Comparison of ENCODE assay signal across 1 cellular context in the genomic region with DNA sequence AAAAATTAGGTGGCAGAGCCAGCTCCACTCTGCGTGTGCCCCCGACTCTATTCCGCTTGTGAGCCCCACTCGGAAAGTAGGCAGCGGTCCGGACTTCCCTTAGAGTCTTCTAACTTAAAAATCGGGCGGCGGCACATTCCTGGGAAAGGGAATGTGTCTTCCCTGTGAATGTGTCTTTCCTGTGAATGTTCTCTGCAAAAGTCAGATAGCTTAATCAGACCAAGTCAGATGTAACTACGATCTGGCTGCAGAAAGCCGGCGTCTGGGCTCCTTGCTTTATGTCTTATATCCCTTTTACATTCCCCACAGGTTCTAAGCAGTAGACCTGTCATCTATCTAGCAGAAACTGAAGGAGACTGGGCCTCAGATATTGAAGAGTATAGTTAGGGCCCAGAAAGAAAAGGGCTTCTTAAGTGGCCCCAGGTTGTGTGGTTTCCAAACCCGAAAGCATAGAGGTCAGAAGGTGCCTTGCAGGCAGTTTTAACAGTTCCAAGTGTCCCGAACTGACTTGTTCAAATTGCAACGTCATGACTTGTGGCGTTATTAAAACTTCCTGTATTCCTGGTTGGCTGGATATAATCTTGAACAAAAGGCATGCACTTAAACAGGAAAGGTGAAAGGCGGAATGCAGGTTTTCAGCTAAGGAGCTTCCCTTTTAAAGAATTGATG.
TF ChIP-seq lines count a peak whose summit lies in the region.

No MANE protein-coding gene starts in this region.

TF ChIP-seq in HepG2, 621 proteins besides CTCF, POLR2A, EP300 and RAD21 (continued from another document and continues in another):
- TF ChIP-seq, protein P1, sequence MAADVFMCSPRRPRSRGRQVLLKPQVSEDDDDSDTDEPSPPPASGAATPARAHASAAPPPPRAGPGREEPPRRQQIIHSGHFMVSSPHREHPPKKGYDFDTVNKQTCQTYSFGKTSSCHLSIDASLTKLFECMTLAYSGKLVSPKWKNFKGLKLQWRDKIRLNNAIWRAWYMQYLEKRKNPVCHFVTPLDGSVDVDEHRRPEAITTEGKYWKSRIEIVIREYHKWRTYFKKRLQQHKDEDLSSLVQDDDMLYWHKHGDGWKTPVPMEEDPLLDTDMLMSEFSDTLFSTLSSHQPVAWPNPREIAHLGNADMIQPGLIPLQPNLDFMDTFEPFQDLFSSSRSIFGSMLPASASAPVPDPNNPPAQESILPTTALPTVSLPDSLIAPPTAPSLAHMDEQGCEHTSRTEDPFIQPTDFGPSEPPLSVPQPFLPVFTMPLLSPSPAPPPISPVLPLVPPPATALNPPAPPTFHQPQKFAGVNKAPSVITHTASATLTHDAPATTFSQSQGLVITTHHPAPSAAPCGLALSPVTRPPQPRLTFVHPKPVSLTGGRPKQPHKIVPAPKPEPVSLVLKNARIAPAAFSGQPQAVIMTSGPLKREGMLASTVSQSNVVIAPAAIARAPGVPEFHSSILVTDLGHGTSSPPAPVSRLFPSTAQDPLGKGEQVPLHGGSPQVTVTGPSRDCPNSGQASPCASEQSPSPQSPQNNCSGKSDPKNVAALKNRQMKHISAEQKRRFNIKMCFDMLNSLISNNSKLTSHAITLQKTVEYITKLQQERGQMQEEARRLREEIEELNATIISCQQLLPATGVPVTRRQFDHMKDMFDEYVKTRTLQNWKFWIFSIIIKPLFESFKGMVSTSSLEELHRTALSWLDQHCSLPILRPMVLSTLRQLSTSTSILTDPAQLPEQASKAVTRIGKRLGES (CRISPR knock-in tag; IDR thresholded peaks at IDR 0.05; ENCODE audit: borderline replicate concordance): 0 out of 2 replicates have a peak, but pooled peaks have one; percentile 44
- TF ChIP-seq SOX5 (CRISPR knock-in tag; IDR thresholded peaks at IDR 0.05; ENCODE audit: borderline replicate concordance) (0 out of 2 replicates have a peak, but pooled peaks have one; percentile 8), TMF1 (CRISPR knock-in tag; IDR thresholded peaks at IDR 0.05; ENCODE audit: low read depth) (no peak; the same call in 1 of the 2 replicates), ZBTB7B (CRISPR knock-in tag; IDR thresholded peaks at IDR 0.05) (no peak), PAX8 (CRISPR knock-in tag; IDR thresholded peaks at IDR 0.05; ENCODE audit: borderline replicate concordance) (no peak), MYNN (CRISPR knock-in tag; IDR thresholded peaks at IDR 0.05; ENCODE audit: low read depth) (no peak), ZNF263 (CRISPR knock-in tag; IDR thresholded peaks at IDR 0.05) (no peak), ISL2 (CRISPR knock-in tag; IDR thresholded peaks at IDR 0.05) (no peak), ZSCAN30 (CRISPR knock-in tag; IDR thresholded peaks at IDR 0.05) (no peak), CBX5 (CRISPR knock-in tag; IDR thresholded peaks at IDR 0.05; ENCODE audit: borderline replicate concordance) (no peak), ZBTB1 (CRISPR knock-in tag; IDR thresholded peaks at IDR 0.05; ENCODE audit: borderline replicate concordance) (no peak), FOXA1 (IDR thresholded peaks at IDR 0.05) (no peak), FOXA1 (CRISPR knock-in tag; IDR thresholded peaks at IDR 0.05) (no peak), ZMYM3 (CRISPR knock-in tag; IDR thresholded peaks at IDR 0.05) (no peak), HMG20A (CRISPR knock-in tag; IDR thresholded peaks at IDR 0.05; ENCODE audit: borderline replicate concordance) (no peak), ZNF550 (CRISPR knock-in tag; IDR thresholded peaks at IDR 0.05; ENCODE audit: borderline replicate concordance) (no peak), NFE2L2 (IDR thresholded peaks at IDR 0.05; ENCODE audit: low read length) (peak; percentile 84), PPARG (CRISPR knock-in tag; conservative IDR thresholded peaks at IDR 0.05) (no peak), SMC3 (IDR thresholded peaks at IDR 0.05; ENCODE audit: low read length) (0 out of 2 replicates have a peak, but pooled peaks have one; percentile 4), JUND (CRISPR knock-in tag; IDR thresholded peaks at IDR 0.05) (no peak), DNMT3B (CRISPR knock-in tag; conservative IDR thresholded peaks at IDR 0.05) (peak; percentile 55; the same call in 1 of the 2 replicates), ZNF652 (CRISPR knock-in tag; IDR thresholded peaks at IDR 0.05; ENCODE audit: borderline replicate concordance, low read depth) (no peak), GATAD2A (CRISPR knock-in tag; IDR thresholded peaks at IDR 0.05) (no peak), ZNF335 (CRISPR knock-in tag; IDR thresholded peaks at IDR 0.05) (no peak), ZNF775 (CRISPR knock-in tag; IDR thresholded peaks at IDR 0.05; ENCODE audit: borderline replicate concordance) (no peak), ISX (CRISPR knock-in tag; conservative IDR thresholded peaks at IDR 0.05) (peak; percentile 56; the same call in 1 of the 2 replicates), ZNF605 (CRISPR knock-in tag; IDR thresholded peaks at IDR 0.05) (0 out of 2 replicates have a peak, but pooled peaks have one; percentile 17), MAF1 (CRISPR knock-in tag; IDR thresholded peaks at IDR 0.05; ENCODE audit: borderline replicate concordance) (no peak)
- TF ChIP-seq, protein P2, sequence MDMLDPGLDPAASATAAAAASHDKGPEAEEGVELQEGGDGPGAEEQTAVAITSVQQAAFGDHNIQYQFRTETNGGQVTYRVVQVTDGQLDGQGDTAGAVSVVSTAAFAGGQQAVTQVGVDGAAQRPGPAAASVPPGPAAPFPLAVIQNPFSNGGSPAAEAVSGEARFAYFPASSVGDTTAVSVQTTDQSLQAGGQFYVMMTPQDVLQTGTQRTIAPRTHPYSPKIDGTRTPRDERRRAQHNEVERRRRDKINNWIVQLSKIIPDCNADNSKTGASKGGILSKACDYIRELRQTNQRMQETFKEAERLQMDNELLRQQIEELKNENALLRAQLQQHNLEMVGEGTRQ (IDR thresholded peaks at IDR 0.05; ENCODE audit: low read depth, low read length): no peak
- TF ChIP-seq, protein P2 (CRISPR knock-in tag; IDR thresholded peaks at IDR 0.05; ENCODE audit: borderline replicate concordance): no peak
- TF ChIP-seq, protein P3, sequence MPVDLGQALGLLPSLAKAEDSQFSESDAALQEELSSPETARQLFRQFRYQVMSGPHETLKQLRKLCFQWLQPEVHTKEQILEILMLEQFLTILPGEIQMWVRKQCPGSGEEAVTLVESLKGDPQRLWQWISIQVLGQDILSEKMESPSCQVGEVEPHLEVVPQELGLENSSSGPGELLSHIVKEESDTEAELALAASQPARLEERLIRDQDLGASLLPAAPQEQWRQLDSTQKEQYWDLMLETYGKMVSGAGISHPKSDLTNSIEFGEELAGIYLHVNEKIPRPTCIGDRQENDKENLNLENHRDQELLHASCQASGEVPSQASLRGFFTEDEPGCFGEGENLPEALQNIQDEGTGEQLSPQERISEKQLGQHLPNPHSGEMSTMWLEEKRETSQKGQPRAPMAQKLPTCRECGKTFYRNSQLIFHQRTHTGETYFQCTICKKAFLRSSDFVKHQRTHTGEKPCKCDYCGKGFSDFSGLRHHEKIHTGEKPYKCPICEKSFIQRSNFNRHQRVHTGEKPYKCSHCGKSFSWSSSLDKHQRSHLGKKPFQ (CRISPR knock-in tag; IDR thresholded peaks at IDR 0.05; ENCODE audit: insufficient replicate concordance): no peak
- TF ChIP-seq, protein P4, sequence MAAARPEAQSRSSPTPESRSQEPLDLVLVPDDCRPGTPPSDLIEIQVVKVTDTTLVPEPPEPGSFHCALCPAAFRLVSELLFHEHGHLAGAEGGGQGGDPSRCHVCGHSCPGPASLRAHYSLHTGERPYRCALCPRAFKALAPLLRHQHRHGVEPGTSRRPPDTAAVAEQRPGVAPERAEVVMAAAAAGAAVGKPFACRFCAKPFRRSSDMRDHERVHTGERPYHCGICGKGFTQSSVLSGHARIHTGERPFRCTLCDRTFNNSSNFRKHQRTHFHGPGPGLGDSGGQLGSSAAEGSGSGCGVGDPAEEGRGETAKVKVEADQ (CRISPR knock-in tag; IDR thresholded peaks at IDR 0.05; ENCODE audit: borderline replicate concordance): no peak
- TF ChIP-seq, protein P5, sequence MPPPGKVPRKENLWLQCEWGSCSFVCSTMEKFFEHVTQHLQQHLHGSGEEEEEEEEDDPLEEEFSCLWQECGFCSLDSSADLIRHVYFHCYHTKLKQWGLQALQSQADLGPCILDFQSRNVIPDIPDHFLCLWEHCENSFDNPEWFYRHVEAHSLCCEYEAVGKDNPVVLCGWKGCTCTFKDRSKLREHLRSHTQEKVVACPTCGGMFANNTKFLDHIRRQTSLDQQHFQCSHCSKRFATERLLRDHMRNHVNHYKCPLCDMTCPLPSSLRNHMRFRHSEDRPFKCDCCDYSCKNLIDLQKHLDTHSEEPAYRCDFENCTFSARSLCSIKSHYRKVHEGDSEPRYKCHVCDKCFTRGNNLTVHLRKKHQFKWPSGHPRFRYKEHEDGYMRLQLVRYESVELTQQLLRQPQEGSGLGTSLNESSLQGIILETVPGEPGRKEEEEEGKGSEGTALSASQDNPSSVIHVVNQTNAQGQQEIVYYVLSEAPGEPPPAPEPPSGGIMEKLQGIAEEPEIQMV (CRISPR knock-in tag; IDR thresholded peaks at IDR 0.05; ENCODE audit: low read depth): no peak
- TF ChIP-seq, protein P6, sequence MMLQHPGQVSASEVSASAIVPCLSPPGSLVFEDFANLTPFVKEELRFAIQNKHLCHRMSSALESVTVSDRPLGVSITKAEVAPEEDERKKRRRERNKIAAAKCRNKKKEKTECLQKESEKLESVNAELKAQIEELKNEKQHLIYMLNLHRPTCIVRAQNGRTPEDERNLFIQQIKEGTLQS (CRISPR knock-in tag; IDR thresholded peaks at IDR 0.05): no peak
- TF ChIP-seq, protein P7, sequence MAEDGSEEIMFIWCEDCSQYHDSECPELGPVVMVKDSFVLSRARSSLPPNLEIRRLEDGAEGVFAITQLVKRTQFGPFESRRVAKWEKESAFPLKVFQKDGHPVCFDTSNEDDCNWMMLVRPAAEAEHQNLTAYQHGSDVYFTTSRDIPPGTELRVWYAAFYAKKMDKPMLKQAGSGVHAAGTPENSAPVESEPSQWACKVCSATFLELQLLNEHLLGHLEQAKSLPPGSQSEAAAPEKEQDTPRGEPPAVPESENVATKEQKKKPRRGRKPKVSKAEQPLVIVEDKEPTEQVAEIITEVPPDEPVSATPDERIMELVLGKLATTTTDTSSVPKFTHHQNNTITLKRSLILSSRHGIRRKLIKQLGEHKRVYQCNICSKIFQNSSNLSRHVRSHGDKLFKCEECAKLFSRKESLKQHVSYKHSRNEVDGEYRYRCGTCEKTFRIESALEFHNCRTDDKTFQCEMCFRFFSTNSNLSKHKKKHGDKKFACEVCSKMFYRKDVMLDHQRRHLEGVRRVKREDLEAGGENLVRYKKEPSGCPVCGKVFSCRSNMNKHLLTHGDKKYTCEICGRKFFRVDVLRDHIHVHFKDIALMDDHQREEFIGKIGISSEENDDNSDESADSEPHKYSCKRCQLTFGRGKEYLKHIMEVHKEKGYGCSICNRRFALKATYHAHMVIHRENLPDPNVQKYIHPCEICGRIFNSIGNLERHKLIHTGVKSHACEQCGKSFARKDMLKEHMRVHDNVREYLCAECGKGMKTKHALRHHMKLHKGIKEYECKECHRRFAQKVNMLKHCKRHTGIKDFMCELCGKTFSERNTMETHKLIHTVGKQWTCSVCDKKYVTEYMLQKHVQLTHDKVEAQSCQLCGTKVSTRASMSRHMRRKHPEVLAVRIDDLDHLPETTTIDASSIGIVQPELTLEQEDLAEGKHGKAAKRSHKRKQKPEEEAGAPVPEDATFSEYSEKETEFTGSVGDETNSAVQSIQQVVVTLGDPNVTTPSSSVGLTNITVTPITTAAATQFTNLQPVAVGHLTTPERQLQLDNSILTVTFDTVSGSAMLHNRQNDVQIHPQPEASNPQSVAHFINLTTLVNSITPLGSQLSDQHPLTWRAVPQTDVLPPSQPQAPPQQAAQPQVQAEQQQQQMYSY (CRISPR knock-in tag; IDR thresholded peaks at IDR 0.05): no peak
- TF ChIP-seq, protein P8, sequence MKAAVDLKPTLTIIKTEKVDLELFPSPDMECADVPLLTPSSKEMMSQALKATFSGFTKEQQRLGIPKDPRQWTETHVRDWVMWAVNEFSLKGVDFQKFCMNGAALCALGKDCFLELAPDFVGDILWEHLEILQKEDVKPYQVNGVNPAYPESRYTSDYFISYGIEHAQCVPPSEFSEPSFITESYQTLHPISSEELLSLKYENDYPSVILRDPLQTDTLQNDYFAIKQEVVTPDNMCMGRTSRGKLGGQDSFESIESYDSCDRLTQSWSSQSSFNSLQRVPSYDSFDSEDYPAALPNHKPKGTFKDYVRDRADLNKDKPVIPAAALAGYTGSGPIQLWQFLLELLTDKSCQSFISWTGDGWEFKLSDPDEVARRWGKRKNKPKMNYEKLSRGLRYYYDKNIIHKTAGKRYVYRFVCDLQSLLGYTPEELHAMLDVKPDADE (CRISPR knock-in tag; IDR thresholded peaks at IDR 0.05): no peak
- TF ChIP-seq, protein P9, sequence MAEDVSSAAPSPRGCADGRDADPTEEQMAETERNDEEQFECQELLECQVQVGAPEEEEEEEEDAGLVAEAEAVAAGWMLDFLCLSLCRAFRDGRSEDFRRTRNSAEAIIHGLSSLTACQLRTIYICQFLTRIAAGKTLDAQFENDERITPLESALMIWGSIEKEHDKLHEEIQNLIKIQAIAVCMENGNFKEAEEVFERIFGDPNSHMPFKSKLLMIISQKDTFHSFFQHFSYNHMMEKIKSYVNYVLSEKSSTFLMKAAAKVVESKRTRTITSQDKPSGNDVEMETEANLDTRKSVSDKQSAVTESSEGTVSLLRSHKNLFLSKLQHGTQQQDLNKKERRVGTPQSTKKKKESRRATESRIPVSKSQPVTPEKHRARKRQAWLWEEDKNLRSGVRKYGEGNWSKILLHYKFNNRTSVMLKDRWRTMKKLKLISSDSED (CRISPR knock-in tag; IDR thresholded peaks at IDR 0.05): no peak
- TF ChIP-seq, protein P10, sequence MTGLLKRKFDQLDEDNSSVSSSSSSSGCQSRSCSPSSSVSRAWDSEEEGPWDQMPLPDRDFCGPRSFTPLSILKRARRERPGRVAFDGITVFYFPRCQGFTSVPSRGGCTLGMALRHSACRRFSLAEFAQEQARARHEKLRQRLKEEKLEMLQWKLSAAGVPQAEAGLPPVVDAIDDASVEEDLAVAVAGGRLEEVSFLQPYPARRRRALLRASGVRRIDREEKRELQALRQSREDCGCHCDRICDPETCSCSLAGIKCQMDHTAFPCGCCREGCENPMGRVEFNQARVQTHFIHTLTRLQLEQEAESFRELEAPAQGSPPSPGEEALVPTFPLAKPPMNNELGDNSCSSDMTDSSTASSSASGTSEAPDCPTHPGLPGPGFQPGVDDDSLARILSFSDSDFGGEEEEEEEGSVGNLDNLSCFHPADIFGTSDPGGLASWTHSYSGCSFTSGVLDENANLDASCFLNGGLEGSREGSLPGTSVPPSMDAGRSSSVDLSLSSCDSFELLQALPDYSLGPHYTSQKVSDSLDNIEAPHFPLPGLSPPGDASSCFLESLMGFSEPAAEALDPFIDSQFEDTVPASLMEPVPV (CRISPR knock-in tag; IDR thresholded peaks at IDR 0.05): no peak
